In the genomic region with DNA sequence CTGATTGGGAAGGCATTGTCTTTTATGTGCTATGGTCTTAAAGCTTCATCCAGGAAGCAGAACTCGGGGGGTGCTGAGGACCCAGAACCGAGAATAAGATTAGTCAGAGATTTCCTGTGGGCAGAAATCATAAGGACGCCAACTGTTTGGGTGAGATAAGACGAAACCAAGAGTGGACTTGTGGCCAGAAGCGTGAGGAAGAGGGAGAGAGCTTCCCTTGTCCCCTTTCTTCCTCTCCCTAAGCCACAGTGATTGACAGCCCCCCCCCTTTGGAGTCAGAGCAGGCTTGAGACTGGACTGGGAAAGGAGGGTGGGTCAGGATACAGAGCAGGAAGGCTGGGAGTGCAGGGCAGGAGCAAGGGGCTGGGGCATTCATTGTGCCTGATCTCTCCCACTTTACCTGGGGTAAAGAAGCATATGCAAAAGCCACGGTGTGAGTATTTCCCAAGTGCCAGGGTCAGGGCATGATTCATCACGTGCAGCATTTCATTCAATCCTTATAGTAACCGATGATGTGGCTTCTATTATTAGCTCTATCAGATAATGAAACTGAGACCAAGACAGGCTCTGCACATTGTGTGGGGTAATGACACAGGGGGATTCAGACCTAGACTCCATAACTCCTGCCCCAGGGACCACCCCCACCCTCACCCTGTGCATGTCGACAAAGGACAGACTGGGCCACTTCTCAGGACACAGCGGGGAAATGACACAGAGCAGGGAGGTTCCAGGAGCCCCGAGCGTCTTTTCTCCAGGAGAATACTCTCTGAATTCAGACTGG, we compare ENCODE assay signal across 8 cellular contexts. TPM values are rescaled to one million over a fixed set of nuclear protein-coding genes. Genes with fewer than 3 reads are reported as not detected.
DNase-seq lines count a peak whose midpoint lies in the region; ATAC-seq lines count a peak whose summit lies in the region.

No MANE protein-coding gene starts in this region.

- H3K36me3 Mint-ChIP-seq in activated T-cell treated with anti-CD3 and anti-CD28 coated beads, Interleukin-2, amount 50 U/mL, for 72 hours (ENCODE audit: insufficient read depth in 2 of 2): no peaks in the 10 kb centered on the region
- H3K36me3 Mint-ChIP-seq in effector memory CD8-positive, alpha-beta T cell (ENCODE audit: insufficient read depth): no peaks in the 10 kb centered on the region

- DNase-seq in activated T-cell treated with anti-CD3 and anti-CD28 coated beads, Interleukin-2, amount 50 U/mL, for 72 hours: peak in 1 of 2 donors; percentile 19
- DNase-seq in COLO829 (ENCODE audit: low spot score) (no peak), SW 1271 (lab: John Stamatoyannopoulos, UW) (no peak)
- no peak for DNase-seq in effector memory CD8-positive, alpha-beta T cell

- no peak overlapping the region for H3K27ac Mint-ChIP-seq in activated T-cell treated with anti-CD3 and anti-CD28 coated beads, Interleukin-2, amount 50 U/mL, for 72 hours
- H3K27ac Mint-ChIP-seq in effector memory CD8-positive, alpha-beta T cell: peak overlapping the region in 1 of 2 donors; percentile 38

- no peaks in the 10 kb centered on the region for H3K9me3 ChIP-seq in mesodermal cell (ENCODE audit: control insufficient read depth, low read length)

- peaks cover 14% of the 10 kb centered on the region for H3K4me1 ChIP-seq in mesodermal cell (ENCODE audit: control insufficient read depth, insufficient read depth, low read length, poor library complexity, severe bottlenecking)

- peaks cover 11% of the 10 kb centered on the region for H3K27me3 Mint-ChIP-seq in activated T-cell treated with anti-CD3 and anti-CD28 coated beads, Interleukin-2, amount 50 U/mL, for 72 hours (ENCODE audit: low read depth)
- H3K27me3 Mint-ChIP-seq in effector memory CD8-positive, alpha-beta T cell: peaks cover 6 to 13% of the 10 kb centered on the region in 2 donors

- H3K4me1 Mint-ChIP-seq in activated T-cell treated with anti-CD3 and anti-CD28 coated beads, Interleukin-2, amount 50 U/mL, for 72 hours (ENCODE audit: low read depth): peaks cover 56% of the 10 kb centered on the region
- H3K4me1 Mint-ChIP-seq in effector memory CD8-positive, alpha-beta T cell (ENCODE audit: low read depth in 2 of 2): peaks cover 8 to 19% of the 10 kb centered on the region in 2 donors

- H3K9me3 Mint-ChIP-seq in activated T-cell treated with anti-CD3 and anti-CD28 coated beads, Interleukin-2, amount 50 U/mL, for 72 hours: no peaks in the 10 kb centered on the region
- H3K9me3 Mint-ChIP-seq in effector memory CD8-positive, alpha-beta T cell: no peaks in the 10 kb centered on the region

- H3K4me3 ChIP-seq in mesodermal cell (ENCODE audit: extremely low read depth, insufficient read depth, low read length, poor library complexity, severe bottlenecking): no peak overlapping the region

- no peaks in the 10 kb centered on the region for H3K36me3 ChIP-seq in mesodermal cell (ENCODE audit: control insufficient read depth, insufficient read depth, low read length)

- 75 to 83% methylated on average over 5 to 7 of the region's 12 CpGs for WGBS in mesodermal cell (ENCODE audit: insufficient coverage in 2 of 2), 2 experiments

- peak overlapping the region; percentile 64 to 73 for H3K4me3 Mint-ChIP-seq in activated T-cell treated with anti-CD3 and anti-CD28 coated beads, Interleukin-2, amount 50 U/mL, for 72 hours
- no peak overlapping the region for H3K4me3 Mint-ChIP-seq in effector memory CD8-positive, alpha-beta T cell

- peak overlapping the region; percentile 55 for H3K27ac ChIP-seq in mesodermal cell (ENCODE audit: low read depth, low read length, severe bottlenecking)

- ATAC-seq in GM18861 (IDR thresholded peaks at IDR 0.05; ENCODE audit: unreplicated experiment): peak; percentile 45
- ATAC-seq in HG03097 (IDR thresholded peaks at IDR 0.05; ENCODE audit: low FRiP score, unreplicated experiment): peak; percentile 52
- peak; percentile 61 to 71 for ATAC-seq in activated T-cell treated with anti-CD3 and anti-CD28 coated beads, Interleukin-2, amount 50 U/mL, for 72 hours (replicated peaks in 1 of 2)
- no peak for ATAC-seq in effector memory CD8-positive, alpha-beta T cell (replicated peaks)
- ATAC-seq in HG03025 (IDR thresholded peaks at IDR 0.05; ENCODE audit: low FRiP score, unreplicated experiment): no peak

RNA-seq across cellular contexts. Expression of a gene that starts 3.0 kb away (rescaled TPM):
- 10 to 100 TPM; 18.5 to 44.3 TPM for total RNA-seq in activated T-cell treated with anti-CD3 and anti-CD28 coated beads, Interleukin-2, amount 50 U/mL, for 72 hours
- polyA plus RNA-seq in mesodermal cell (2013, experiment 1 of 2): not detected
- not detected for polyA plus RNA-seq in mesodermal cell (2013, experiment 2 of 2)

RNA-seq across cellular contexts. Expression of a gene that starts 49.4 kb away (rescaled TPM):
- total RNA-seq in activated T-cell treated with anti-CD3 and anti-CD28 coated beads, Interleukin-2, amount 50 U/mL, for 72 hours: 100 to 1,000 TPM; 174 to 200 TPM
- polyA plus RNA-seq in mesodermal cell (2013, experiment 1 of 2): 1.7 TPM
- 1.8 TPM for polyA plus RNA-seq in mesodermal cell (2013, experiment 2 of 2)

RNA-seq across cellular contexts. Expression of a gene that starts 56.6 kb away (rescaled TPM):
- not detected for total RNA-seq in activated T-cell treated with anti-CD3 and anti-CD28 coated beads, Interleukin-2, amount 50 U/mL, for 72 hours
- not detected for polyA plus RNA-seq in mesodermal cell (2013, experiment 1 of 2)
- not detected for polyA plus RNA-seq in mesodermal cell (2013, experiment 2 of 2)

Comparison
In these comparisons a context has a peak if more than half of its experiments do, and no peak if none do; other contexts are left out.
1. ATAC-seq: peak in GM18861 (single experiment), HG03097 (single experiment) and activated T-cell treated with anti-CD3 and anti-CD28 coated beads, Interleukin-2, amount 50 U/mL, for 72 hours (2 of 2); none in effector memory CD8-positive, alpha-beta T cell (single experiment) and HG03025 (single experiment).
2. H3K4me3 Mint-ChIP-seq: peak in activated T-cell treated with anti-CD3 and anti-CD28 coated beads, Interleukin-2, amount 50 U/mL, for 72 hours (2 of 2); none in effector memory CD8-positive, alpha-beta T cell (0 of 2).